ENCODE assay signal across 8 cellular contexts in genomic region chr17:13017623-13018462, GRCh38. TPM values are rescaled to one million over a fixed set of nuclear protein-coding genes. Genes with fewer than 3 reads are reported as not detected.
DNase-seq lines count a peak whose midpoint lies in the region; ATAC-seq and TF ChIP-seq lines count a peak whose summit lies in the region.

ELAC2 (minus strand) TSS chr17:13018027; CDS start chr17:13017947, 80 bp downstream.

- H3K4me1 ChIP-seq in SK-N-SH (ENCODE audit: control insufficient read depth in 1 of 2, insufficient read depth in 2 of 2, low read depth in 1 of 2, low read length in 1 of 2) = peaks cover 0 to 5% of the 10 kb centered on the region in 2 experiments; a peak in 2 of 4 replicates
- peaks cover 0 to 26% (median 4%) of the 10 kb centered on the region in 3 donors for H3K4me1 ChIP-seq in gastroesophageal sphincter
- H3K4me1 ChIP-seq in neutrophil (ENCODE audit: control insufficient read depth in 1 of 2, insufficient read depth in 1 of 2, low read depth in 1 of 2, low read length in 1 of 2) = peaks cover 14 to 15% of the 10 kb centered on the region in 2 experiments

- WGBS in SK-N-SH (ENCODE audit: low lambda C conversion rate) = 1% methylated on average over 16 of the region's 80 CpGs
- 0% methylated on average over 4 to 12 of the region's 80 CpGs for WGBS in gastroesophageal sphincter (ENCODE audit: low coverage in 1 of 2), 2 donors

- H4K20me1 ChIP-seq in SK-N-SH (ENCODE audit: insufficient read depth) = no peaks in the 10 kb centered on the region

- peak within 1 kb of the TSS; percentile 76 for H3K4me3 ChIP-seq in GM08714 (ENCODE audit: low read length)
- H3K4me3 ChIP-seq in SK-N-SH (ENCODE audit: low read depth in 2 of 2, low read length in 1 of 2) = peak within 1 kb of the TSS; percentile 71 to 93
- H3K4me3 ChIP-seq in gastroesophageal sphincter = peak within 1 kb of the TSS; percentile 80 to 89
- H3K4me3 ChIP-seq in neutrophil (ENCODE audit: low read depth in 1 of 2, low read length in 1 of 2) = peak within 1 kb of the TSS; percentile 68 to 98

- ATAC-seq in HG02588 (IDR thresholded peaks at IDR 0.05; ENCODE audit: unreplicated experiment) = peak; percentile 98
- ATAC-seq in gastroesophageal sphincter = peak; percentile 100

- peak; percentile 23 to 48 for TF ChIP-seq POLR2A in gastroesophageal sphincter (IDR thresholded peaks at IDR 0.05)

- peak within 1 kb of the TSS; percentile 66 to 82 for H3K27ac ChIP-seq in SK-N-SH (ENCODE audit: low read depth in 2 of 2, low read length in 1 of 2)
- peak within 1 kb of the TSS; percentile 80 to 88 (median 88) for H3K27ac ChIP-seq in gastroesophageal sphincter
- H3K27ac ChIP-seq in neutrophil = peak within 1 kb of the TSS; percentile 79
- H3K27ac ChIP-seq in substantia nigra (ENCODE audit: low read depth, low read length, poor library complexity, severe bottlenecking) = peak within 1 kb of the TSS; percentile 52

- POLR2A ChIA-PET in SK-N-SH (lab: Yijun Ruan, JAX) = interaction anchor here (0.7 to 1.5 kb wide), 5 partner anchors 13 to 1021 kb away, joined by 3 to 6 read pairs (median 5); partner anchors contain the start of gene ZNF18

- TF ChIP-seq EP300 in SK-N-SH (IDR thresholded peaks at IDR 0.05; ENCODE audit: borderline replicate concordance in 1 of 2, low read depth in 1 of 2, low read length in 1 of 2) = no peak; a peak in 1 of 4 replicates
- no peak for TF ChIP-seq EP300 in gastroesophageal sphincter (IDR thresholded peaks at IDR 0.05)

- H3K9me2 ChIP-seq in SK-N-SH = no peaks in the 10 kb centered on the region

- peak; percentile 94 for DNase-seq in NCI-H1048 (lab: John Stamatoyannopoulos, UW)
- DNase-seq in SK-N-SH = peak; percentile 97
- DNase-seq in activated naive CD4-positive, alpha-beta T cell treated with anti-CD3 and anti-CD28 coated beads, Interleukin-2, amount 50 U/mL, for 16 hours = peak; percentile 97
- DNase-seq in substantia nigra (lab: John Stamatoyannopoulos, UW) = peak; percentile 67 to 98 (median 95)

- H3K4me2 ChIP-seq in SK-N-SH = peak within 1 kb of the TSS; percentile 94

- TF ChIP-seq CTCF in SK-N-SH (IDR thresholded peaks at IDR 0.05) (no peak), gastroesophageal sphincter (IDR thresholded peaks at IDR 0.05) (peak in 3 of 4 experiments; percentile 16 to 38 (median 25)), neutrophil (IDR thresholded peaks at IDR 0.05) (peak; percentile 83)

- H3K27me3 ChIP-seq in SK-N-SH (ENCODE audit: insufficient read depth) (no peaks in the 10 kb centered on the region; the same call in 1 of the 2 replicates), gastroesophageal sphincter (no peaks in the 10 kb centered on the region), neutrophil (no peaks in the 10 kb centered on the region)

- peaks cover 31 to 32% of the 10 kb centered on the region in 2 experiments for H3K36me3 ChIP-seq in SK-N-SH (replicated peaks in 1 of 2; ENCODE audit: control insufficient read depth in 1 of 2, insufficient read depth in 2 of 2, low read length in 1 of 2)
- H3K36me3 ChIP-seq in gastroesophageal sphincter = peaks cover 12 to 36% of the 10 kb centered on the region in 2 donors
- peaks cover 28% of the 10 kb centered on the region for H3K36me3 ChIP-seq in neutrophil

- peaks cover 15% of the 10 kb centered on the region for H3K79me2 ChIP-seq in SK-N-SH (ENCODE audit: insufficient read depth)

- H3K9me3 ChIP-seq in SK-N-SH (no peaks in the 10 kb centered on the region), gastroesophageal sphincter (no peaks in the 10 kb centered on the region), neutrophil (no peaks in the 10 kb centered on the region)

- TF ChIP-seq RAD21 in SK-N-SH (IDR thresholded peaks at IDR 0.05; ENCODE audit: low read length) = no peak

- H2AFZ ChIP-seq in SK-N-SH (ENCODE audit: low read depth) = peak within 1 kb of the TSS; percentile 88

- CTCF ChIA-PET in SK-N-SH (lab: Yijun Ruan, JAX) = interaction anchor here (0.8 to 9.1 kb wide), 6 partner anchors 8 to 97 kb away, joined by 3 to 94 read pairs (median 6); no protein-coding TSS in a partner anchor

- H3F3A ChIP-seq in SK-N-SH (replicated peaks; ENCODE audit: insufficient read depth) = peaks cover 4% of the 10 kb centered on the region

- H3K9ac ChIP-seq in SK-N-SH = peak within 1 kb of the TSS; percentile 65

TF ChIP-seq in SK-N-SH, 30 proteins besides CTCF, POLR2A, EP300 and RAD21 (continues in another document):
- TF ChIP-seq MEF2A (IDR thresholded peaks at IDR 0.05; ENCODE audit: borderline replicate concordance, low read depth) (no peak), USF1 (IDR thresholded peaks at IDR 0.05; ENCODE audit: borderline replicate concordance, low read depth) (0 out of 2 replicates have a peak, but pooled peaks have one; percentile 40), RCOR1 (IDR thresholded peaks at IDR 0.05; ENCODE audit: low read length) (no peak), GATA2 (CRISPR knock-in tag; IDR thresholded peaks at IDR 0.05) (no peak), NFIC (IDR thresholded peaks at IDR 0.05; ENCODE audit: borderline replicate concordance) (peak; percentile 68), USF2 (IDR thresholded peaks at IDR 0.05; ENCODE audit: borderline replicate concordance, low read depth, low read length) (no peak), NRF1 (IDR thresholded peaks at IDR 0.05; ENCODE audit: low read depth, low read length) (peak; percentile 27; the same call in 1 of the 2 replicates), FOXJ3 (CRISPR knock-in tag; IDR thresholded peaks at IDR 0.05) (no peak), FOXM1 (IDR thresholded peaks at IDR 0.05; ENCODE audit: low read depth) (no peak), JUND (IDR thresholded peaks at IDR 0.05) (no peak), EZH2phosphoT487 (IDR thresholded peaks at IDR 0.05; ENCODE audit: borderline replicate concordance, low read depth) (no peak), TEAD4 (IDR thresholded peaks at IDR 0.05; ENCODE audit: borderline replicate concordance, insufficient read depth) (no peak), ZBTB33 (IDR thresholded peaks at IDR 0.05; ENCODE audit: borderline replicate concordance, low read depth) (no peak), GABPA (IDR thresholded peaks at IDR 0.05; ENCODE audit: low read depth) (peak; percentile 96), MAX (IDR thresholded peaks at IDR 0.05; ENCODE audit: low read depth) (peak; percentile 79), RXRA (IDR thresholded peaks at IDR 0.05; ENCODE audit: borderline replicate concordance, low read depth) (no peak), IRF3 (IDR thresholded peaks at IDR 0.05; ENCODE audit: low read depth, low read length) (peak; percentile 80), TAF1 (IDR thresholded peaks at IDR 0.05; ENCODE audit: borderline replicate concordance, low read depth, low read length) (peak; percentile 79), TCF12 (IDR thresholded peaks at IDR 0.05) (peak; percentile 25; the same call in 1 of the 2 replicates), YY1 (IDR thresholded peaks at IDR 0.05; ENCODE audit: low read depth) (0 out of 2 replicates have a peak, but pooled peaks have one; percentile 62), FOSL2 (IDR thresholded peaks at IDR 0.05; ENCODE audit: borderline replicate concordance, low read depth) (no peak), SIN3A (IDR thresholded peaks at IDR 0.05; ENCODE audit: borderline replicate concordance, low read depth, low read length) (peak; percentile 67; the same call in 1 of the 2 replicates)

RNA-seq across cellular contexts. Expression of gene ELAC2, which starts in this region (rescaled TPM):
- 77.6 and 95.8 TPM in 2 replicates for polyA plus RNA-seq in SK-N-SH (2012; rRNA removed)
- polyA plus RNA-seq in SK-N-SH (2012; cell fraction: cytosol; rRNA removed) = 32.5 and 55.5 TPM in 2 replicates
- 172 and 179 TPM in 2 replicates for polyA plus RNA-seq in SK-N-SH (2012; cell fraction: nucleus; rRNA removed)
- 10 to 100 TPM; 54.9 to 97.1 (median 72.2) TPM for total RNA-seq in gastroesophageal sphincter

Comparison
In these comparisons a context has a peak if more than half of its experiments do, and no peak if none do; other contexts are left out.
1. Peak in every context shown above with its lines: DNase-seq, ATAC-seq, H3K4me3 ChIP-seq and H3K27ac ChIP-seq.